In the genomic region with DNA sequence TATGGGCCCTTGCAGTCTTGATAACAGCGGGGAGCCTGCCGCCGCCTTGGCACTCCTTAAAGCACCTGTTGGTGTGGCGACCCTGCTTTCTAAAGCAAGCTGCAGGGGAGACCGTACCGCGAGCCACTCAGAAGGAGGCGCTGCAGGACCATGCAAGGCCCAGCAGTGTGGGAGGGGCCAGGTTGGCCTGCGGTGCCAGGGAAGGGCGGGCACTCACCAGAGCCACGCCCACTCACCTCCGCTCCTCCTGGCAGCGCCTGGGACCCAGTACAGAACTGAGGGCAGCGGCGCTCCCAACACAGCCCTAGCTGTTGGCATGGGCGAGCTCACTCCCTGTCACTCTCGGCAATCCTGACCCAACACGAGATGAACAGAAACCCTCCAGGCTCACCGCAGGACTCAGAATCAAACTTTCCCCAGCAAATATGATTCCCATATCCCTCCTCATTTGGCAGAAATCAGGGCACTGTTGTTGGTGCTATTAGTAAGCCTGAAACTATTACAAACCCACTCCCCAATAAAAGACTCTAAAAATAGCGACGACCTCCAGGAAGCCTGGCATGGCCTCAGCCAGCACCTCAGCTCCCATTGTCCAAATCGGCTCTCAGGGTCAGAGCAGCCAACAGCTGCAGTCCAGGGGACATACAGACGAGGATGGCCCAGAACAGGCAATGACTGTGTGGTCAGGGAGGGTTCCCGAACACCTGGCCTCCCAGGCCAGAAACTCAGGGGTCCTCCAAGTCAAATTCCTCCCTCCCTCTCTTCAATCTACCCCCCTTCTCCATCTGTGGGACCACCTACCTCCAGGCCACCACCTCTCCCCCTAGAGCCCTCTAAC, we compare ENCODE assay signal across 8 cellular contexts.
DNase-seq lines count a peak whose midpoint lies in the region; ATAC-seq, FAIRE-seq and TF ChIP-seq lines count a peak whose summit lies in the region.

No MANE protein-coding gene starts in this region.

- H3K9ac ChIP-seq in SK-N-SH: no peak overlapping the region

- WGBS in SK-N-SH (ENCODE audit: low lambda C conversion rate): 77% methylated on average over 17 of the region's 24 CpGs
- WGBS in small intestine, 3 donors: 24 to 51% (median 43%) methylated on average over 24 of the region's 24 CpGs

- DNase-seq in ELR (ENCODE audit: low read depth) (peak; percentile 57), SK-N-SH (peak; percentile 80), left cardiac atrium (peak; percentile 76), small intestine (peak; percentile 92), superior temporal gyrus (ENCODE audit: extremely low spot score) (no peak), NCI-H1694 treated with DMSO at 0.1 percent for 48 hours (lab: John Stamatoyannopoulos, UW) (no peak)
- DNase-seq in activated naive CD4-positive, alpha-beta T cell (lab: John Stamatoyannopoulos, UW): peak; percentile 36 to 71 (median 47)

- peaks cover 12% of the 10 kb centered on the region for H4K20me1 ChIP-seq in SK-N-SH (ENCODE audit: insufficient read depth)

- no peaks in the 10 kb centered on the region for H3K9me2 ChIP-seq in SK-N-SH

- H3K27ac ChIP-seq in SK-N-SH (ENCODE audit: low read depth in 2 of 2, low read length in 1 of 2) (no peak overlapping the region; a peak in 1 of 4 replicates), small intestine (ENCODE audit: low read depth in 1 of 2, low read length in 1 of 2) (no peak overlapping the region)

- ATAC-seq in HG02885 (IDR thresholded peaks at IDR 0.05; ENCODE audit: poor library complexity, unreplicated experiment): peak; percentile 72
- peak; percentile 71 to 75 for ATAC-seq in left cardiac atrium

- TF ChIP-seq RAD21 in SK-N-SH (IDR thresholded peaks at IDR 0.05; ENCODE audit: low read length): peak; percentile 75

- H3K4me1 ChIP-seq in SK-N-SH (ENCODE audit: control insufficient read depth in 1 of 2, insufficient read depth in 2 of 2, low read depth in 1 of 2, low read length in 1 of 2): peaks cover 8 to 62% of the 10 kb centered on the region in 2 experiments; a peak in 3 of 4 replicates
- H3K4me1 ChIP-seq in small intestine (ENCODE audit: control insufficient read depth in 2 of 2, insufficient read depth in 1 of 2, low read depth in 1 of 2, low read length in 1 of 2): no peaks in the 10 kb centered on the region

- FAIRE-seq in small intestine (lab: Jason Lieb, UNC): no peak

- CTCF ChIA-PET in SK-N-SH (lab: Yijun Ruan, JAX): interaction anchor here (0.7 to 4.5 kb wide), 10 partner anchors 32 to 240 kb away, joined by 3 to 63 read pairs (median 4); no protein-coding TSS in a partner anchor

- H3K36me3 ChIP-seq in SK-N-SH (replicated peaks in 1 of 2; ENCODE audit: control insufficient read depth in 1 of 2, insufficient read depth in 2 of 2, low read length in 1 of 2): peaks cover 11 to 36% of the 10 kb centered on the region in 2 experiments
- peaks cover 8 to 12% of the 10 kb centered on the region in 2 donors for H3K36me3 ChIP-seq in small intestine (ENCODE audit: control insufficient read depth in 2 of 2, insufficient read depth in 2 of 2, low read length in 2 of 2)

- intact Hi-C loops in left cardiac atrium (cut with DNase I): loop anchor here in 1 of 2 donors (2.0 kb wide), 1 partner anchor 108 kb away; no protein-coding TSS in a partner anchor

- no peak overlapping the region for H3K4me2 ChIP-seq in SK-N-SH

- H2AFZ ChIP-seq in SK-N-SH (ENCODE audit: low read depth): no peak overlapping the region

- TF ChIP-seq EP300 in SK-N-SH (IDR thresholded peaks at IDR 0.05; ENCODE audit: borderline replicate concordance in 1 of 2, low read depth in 1 of 2, low read length in 1 of 2): no peak

- H3K4me3 ChIP-seq in SK-N-SH (ENCODE audit: low read depth in 2 of 2, low read length in 1 of 2): no peak overlapping the region; a peak in 1 of 4 replicates
- no peak overlapping the region for H3K4me3 ChIP-seq in small intestine (ENCODE audit: low read depth in 1 of 2, low read length in 2 of 2)

- H3K9me3 ChIP-seq in SK-N-SH (no peaks in the 10 kb centered on the region), small intestine (ENCODE audit: control insufficient read depth, low read depth) (no peaks in the 10 kb centered on the region)

- POLR2A ChIA-PET in SK-N-SH (lab: Yijun Ruan, JAX): no interaction called here

- H3K27me3 ChIP-seq in SK-N-SH (ENCODE audit: insufficient read depth) (no peaks in the 10 kb centered on the region), small intestine (ENCODE audit: control insufficient read depth in 2 of 2, insufficient read depth in 2 of 2, low read length in 2 of 2) (no peaks in the 10 kb centered on the region)

- peak; percentile 51 for TF ChIP-seq CTCF in SK-N-SH (IDR thresholded peaks at IDR 0.05)

- peaks cover 4% of the 10 kb centered on the region for H3F3A ChIP-seq in SK-N-SH (replicated peaks; ENCODE audit: insufficient read depth)

- H3K79me2 ChIP-seq in SK-N-SH (ENCODE audit: insufficient read depth): peaks cover 6% of the 10 kb centered on the region; the same call in 1 of the 2 replicates

TF ChIP-seq in SK-N-SH, 30 proteins besides CTCF, POLR2A, EP300 and RAD21:
- TF ChIP-seq, protein P1, sequence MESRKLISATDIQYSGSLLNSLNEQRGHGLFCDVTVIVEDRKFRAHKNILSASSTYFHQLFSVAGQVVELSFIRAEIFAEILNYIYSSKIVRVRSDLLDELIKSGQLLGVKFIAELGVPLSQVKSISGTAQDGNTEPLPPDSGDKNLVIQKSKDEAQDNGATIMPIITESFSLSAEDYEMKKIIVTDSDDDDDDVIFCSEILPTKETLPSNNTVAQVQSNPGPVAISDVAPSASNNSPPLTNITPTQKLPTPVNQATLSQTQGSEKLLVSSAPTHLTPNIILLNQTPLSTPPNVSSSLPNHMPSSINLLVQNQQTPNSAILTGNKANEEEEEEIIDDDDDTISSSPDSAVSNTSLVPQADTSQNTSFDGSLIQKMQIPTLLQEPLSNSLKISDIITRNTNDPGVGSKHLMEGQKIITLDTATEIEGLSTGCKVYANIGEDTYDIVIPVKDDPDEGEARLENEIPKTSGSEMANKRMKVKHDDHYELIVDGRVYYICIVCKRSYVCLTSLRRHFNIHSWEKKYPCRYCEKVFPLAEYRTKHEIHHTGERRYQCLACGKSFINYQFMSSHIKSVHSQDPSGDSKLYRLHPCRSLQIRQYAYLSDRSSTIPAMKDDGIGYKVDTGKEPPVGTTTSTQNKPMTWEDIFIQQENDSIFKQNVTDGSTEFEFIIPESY (IDR thresholded peaks at IDR 0.05; ENCODE audit: borderline replicate concordance, low read depth): peak; percentile 39; the same call in 1 of the 2 replicates
- TF ChIP-seq CHD2 (IDR thresholded peaks at IDR 0.05; ENCODE audit: low read length, partially characterized antibody) (no peak), SMC3 (IDR thresholded peaks at IDR 0.05; ENCODE audit: low read depth, low read length) (peak; percentile 48)

Comparison
In these comparisons a context has a peak if more than half of its experiments do, and no peak if none do; other contexts are left out.
1. DNase-seq: peak in ELR (single experiment), SK-N-SH (single experiment), activated naive CD4-positive, alpha-beta T cell (4 of 4), left cardiac atrium (single experiment) and small intestine (single experiment); none in superior temporal gyrus (single experiment) and NCI-H1694 treated with DMSO at 0.1 percent for 48 hours (single experiment).